In genomic region chr7:43985904-43986864, GRCh38 we compare ENCODE assay signal across 8 cellular contexts. TPM values are rescaled to one million over a fixed set of nuclear protein-coding genes. Genes with fewer than 3 reads are reported as not detected.
DNase-seq lines count a peak whose midpoint lies in the region; ATAC-seq and TF ChIP-seq lines count a peak whose summit lies in the region.
"Not testable (repeated sequence)": the region's sequence is repeated elsewhere in the genome, so short reads cannot be mapped to it uniquely, and the experiment has no call there.

No MANE protein-coding gene starts in this region.

- not testable (repeated sequence) for H3K27me3 Mint-ChIP-seq in central memory CD8-positive, alpha-beta T cell

- not testable (repeated sequence) for H3K4me3 ChIP-seq in smooth muscle cell

- WGBS in smooth muscle cell (ENCODE audit: low lambda C conversion rate): 25% methylated on average over 19 of the region's 33 CpGs

- peak overlapping the region; percentile 58 for H3K4me2 ChIP-seq in smooth muscle cell

- H3K9ac ChIP-seq in smooth muscle cell (ENCODE audit: low read depth): not testable (repeated sequence)

- not testable (repeated sequence) for H2AFZ ChIP-seq in smooth muscle cell (ENCODE audit: low read depth)

- not testable (repeated sequence) for H3K4me3 Mint-ChIP-seq in central memory CD8-positive, alpha-beta T cell

- not testable (repeated sequence) for H3K9me3 Mint-ChIP-seq in central memory CD8-positive, alpha-beta T cell

- not testable (repeated sequence) for H3K36me3 Mint-ChIP-seq in central memory CD8-positive, alpha-beta T cell (ENCODE audit: insufficient read depth)

- H3F3A ChIP-seq in smooth muscle cell (ENCODE audit: low read depth): not testable (repeated sequence)

- not testable (repeated sequence) for H3K4me1 ChIP-seq in smooth muscle cell (ENCODE audit: low read depth)

- not testable (repeated sequence) for H3K27me3 ChIP-seq in smooth muscle cell (ENCODE audit: low read depth)

- ATAC-seq in GM18861 (IDR thresholded peaks at IDR 0.05; ENCODE audit: unreplicated experiment) (peak; percentile 53), HG03025 (IDR thresholded peaks at IDR 0.05; ENCODE audit: low FRiP score, unreplicated experiment) (peak; percentile 79)
- ATAC-seq in central memory CD8-positive, alpha-beta T cell (replicated peaks; ENCODE audit: extremely low read depth, poor library complexity, severe bottlenecking): peak; percentile 84

- H3K36me3 ChIP-seq in smooth muscle cell (ENCODE audit: low read depth): not testable (repeated sequence)

- H3K9me3 ChIP-seq in smooth muscle cell (replicated peaks; ENCODE audit: low read depth): not testable (repeated sequence)

- not testable (repeated sequence) for H3K79me2 ChIP-seq in smooth muscle cell (ENCODE audit: low read depth)

- H3K27ac ChIP-seq in smooth muscle cell (ENCODE audit: low read depth): not testable (repeated sequence)

- not testable (repeated sequence) for H3K4me1 Mint-ChIP-seq in central memory CD8-positive, alpha-beta T cell

- peak; percentile 61 for DNase-seq in A172 (ENCODE audit: low spot score)
- DNase-seq in NCI-H524 treated with DMSO at 0.1 percent for 48 hours (lab: John Stamatoyannopoulos, UW): peak; percentile 0
- DNase-seq in activated CD4-positive, alpha-beta T cell treated with anti-CD3 and anti-CD28 coated beads, Interleukin-2, amount 50 U/mL, for 4 hours: peak; percentile 82 to 86
- DNase-seq in central memory CD8-positive, alpha-beta T cell (ENCODE audit: low spot score in 2 of 2): peak in 1 of 2 donors; percentile 76
- peak; percentile 69 for DNase-seq in iPS-NIHi7 (ENCODE audit: extremely low spot score)
- peak; percentile 38 for DNase-seq in smooth muscle cell (lab: John Stamatoyannopoulos, UW; ENCODE audit: unreplicated experiment)

- TF ChIP-seq CTCF in smooth muscle cell (IDR thresholded peaks at IDR 0.05; ENCODE audit: borderline replicate concordance, insufficient read depth, poor library complexity, severe bottlenecking): peak; percentile 55

- H4K20me1 ChIP-seq in smooth muscle cell (ENCODE audit: low read depth): not testable (repeated sequence)

- H3K27ac Mint-ChIP-seq in central memory CD8-positive, alpha-beta T cell (ENCODE audit: low read depth): not testable (repeated sequence)

RNA-seq across cellular contexts. Expression of gene SPDYE1, which starts 11.5 kb away (rescaled TPM):
- not detected in 2 replicates for total RNA-seq in A172 (2014; rRNA removed; shearing (Covaris generic))
- not detected in 2 replicates for total RNA-seq in smooth muscle cell
- 0.15 and 0.74 TPM in 2 replicates for polyA plus RNA-seq in smooth muscle cell

RNA-seq across cellular contexts. Expression of gene DBNL, which starts 58.3 kb away (rescaled TPM):
- total RNA-seq in A172 (2014; rRNA removed; shearing (Covaris generic)): 171 and 187 TPM in 2 replicates
- total RNA-seq in smooth muscle cell: 47.8 and 55.1 TPM in 2 replicates
- 94.5 and 98.4 TPM in 2 replicates for polyA plus RNA-seq in smooth muscle cell

RNA-seq across cellular contexts. Expression of gene UBE2D4, which starts 59.9 kb away (rescaled TPM):
- total RNA-seq in A172 (2014; rRNA removed; shearing (Covaris generic)): 14.3 and 23.9 TPM in 2 replicates
- total RNA-seq in smooth muscle cell: 5.6 and 8.6 TPM in 2 replicates
- polyA plus RNA-seq in smooth muscle cell: 4.6 and 9.5 TPM in 2 replicates
